ENCODE assay signal across 15 cellular contexts in the genomic region with DNA sequence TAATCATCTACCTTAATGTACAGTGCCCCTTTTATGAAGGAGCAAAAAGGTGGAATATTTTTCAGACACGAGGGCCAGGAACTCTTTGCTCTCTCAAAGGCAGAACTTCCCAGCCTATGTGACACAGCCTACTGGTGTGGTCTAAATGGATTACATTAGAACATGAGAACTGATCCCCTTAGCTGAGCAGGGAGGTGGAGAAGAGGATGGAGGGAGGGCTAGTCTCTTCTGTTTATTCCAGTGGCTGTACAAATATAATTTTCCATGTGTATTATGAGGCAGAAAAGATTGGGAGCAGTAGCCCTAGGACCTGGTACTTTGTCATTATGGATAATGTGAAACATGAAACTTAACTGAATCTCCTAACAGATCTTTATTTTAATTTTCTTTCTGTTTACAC.
DNase-seq lines count a peak whose midpoint lies in the region; ATAC-seq and TF ChIP-seq lines count a peak whose summit lies in the region.
"Had no signal": no experiment of that assay in that cellular context is flagged by ENCODE, and none has a peak within 500 bp of the region (broad histone marks: within the 10 kb centered on the region; RNA-seq: fewer than 3 reads in every experiment).

No MANE protein-coding gene starts in this region.

- no peak for DNase-seq in CD8-positive, alpha-beta T cell
- DNase-seq in HFFc6, result no peak
- DNase-seq in OCI-M1 (lab: John Stamatoyannopoulos, UW), result peak; percentile 38
- DNase-seq in memory B cell (ENCODE audit: low spot score in 2 of 2), result no peak
- DNase-seq in Right ventricle myocardium inferior (ENCODE audit: missing footprints), result no peak
- DNase-seq in natural killer cell, result no peak
- no peak for DNase-seq in GM10248 (ENCODE audit: extremely low spot score)
- DNase-seq: activated B cell treated with CpG ODN at 0.5 μM for 24 hours; activated effector memory CD4-positive, alpha-beta T cell treated with anti-CD3 and anti-CD28 coated beads, Interleukin-2, amount 50 U/mL, for 16 hours; BE2C; DMS79; NCI-H2227 treated with DMSO at 0.1 percent for 48 hours; Peyer's patch; T-helper 1 cell had no signal

- H3K4me3 ChIP-seq in CD8-positive, alpha-beta T cell (ENCODE audit: low read depth, low read length), result no peak overlapping the region
- H3K4me3 ChIP-seq: Peyer's patch had no signal

- no peaks in the 10 kb centered on the region for H3K27me3 Mint-ChIP-seq in CD8-positive, alpha-beta T cell (ENCODE audit: low read depth)
- H3K27me3 Mint-ChIP-seq in HFFc6 (ENCODE audit: insufficient read depth) (no peaks in the 10 kb centered on the region), memory B cell (no peaks in the 10 kb centered on the region), natural killer cell (ENCODE audit: low read depth in 2 of 2) (no peaks in the 10 kb centered on the region)
- H3K27me3 Mint-ChIP-seq: activated B cell treated with CpG ODN at 0.5 μM for 24 hours; natural killer cell treated with Interleukin-12 subunit alpha and Interleukin-12 subunit beta and Interleukin-15 and Interleukin-18, amount 100 ng/mL, for 72 hours had no signal

- no peak for TF ChIP-seq CTCF in CD8-positive, alpha-beta T cell (IDR thresholded peaks at IDR 0.05)
- TF ChIP-seq CTCF in HFFc6 (IDR thresholded peaks at IDR 0.05) (no peak), natural killer cell (IDR thresholded peaks at IDR 0.05) (no peak), GM10248 (IDR thresholded peaks at IDR 0.05; ENCODE audit: control extremely low read depth, extremely low read depth, low read depth, missing control alignments) (no peak)

- ATAC-seq in CD8-positive, alpha-beta T cell, result no peak
- ATAC-seq in memory B cell (ENCODE audit: low read depth) (no peak), Right ventricle myocardium inferior (no peak), natural killer cell (no peak)
- ATAC-seq: natural killer cell treated with Interleukin-12 subunit alpha and Interleukin-12 subunit beta and Interleukin-15 and Interleukin-18, amount 100 ng/mL, for 72 hours had no signal

- POLR2A ChIA-PET in CD8-positive, alpha-beta T cell (lab: Charles Lee), result no interaction called here
- POLR2A ChIA-PET in GM10248 (lab: Yijun Ruan, JAX), result no interaction called here

- no peaks in the 10 kb centered on the region for H3K36me3 ChIP-seq in CD8-positive, alpha-beta T cell (ENCODE audit: insufficient read depth, low read length)
- H3K36me3 ChIP-seq: BE2C, Peyer's patch had no signal

- no peaks in the 10 kb centered on the region for H3K27me3 ChIP-seq in CD8-positive, alpha-beta T cell (ENCODE audit: insufficient read depth, low read length)
- H3K27me3 ChIP-seq: BE2C, Peyer's patch had no signal

- no peak overlapping the region for H3K4me3 Mint-ChIP-seq in CD8-positive, alpha-beta T cell
- H3K4me3 Mint-ChIP-seq in HFFc6 (no peak overlapping the region), memory B cell (no peak overlapping the region), natural killer cell (no peak overlapping the region)
- H3K4me3 Mint-ChIP-seq: activated B cell treated with CpG ODN at 0.5 μM for 24 hours; natural killer cell treated with Interleukin-12 subunit alpha and Interleukin-12 subunit beta and Interleukin-15 and Interleukin-18, amount 100 ng/mL, for 72 hours had no signal

- peaks cover 7% of the 10 kb centered on the region for H3K4me1 ChIP-seq in CD8-positive, alpha-beta T cell (ENCODE audit: insufficient read depth, low read length)
- H3K4me1 ChIP-seq: BE2C, Peyer's patch had no signal

- H3K27ac ChIP-seq in CD8-positive, alpha-beta T cell (ENCODE audit: low read depth, low read length), result no peak overlapping the region
- H3K27ac ChIP-seq: Peyer's patch had no signal

- intact Hi-C loops in CD8-positive, alpha-beta T cell (cut with DNase I, micrococcal nuclease), result no loop called here
- intact Hi-C loops in Right ventricle myocardium inferior (cut with DNase I), result no loop called here
- intact Hi-C loops in natural killer cell (cut with micrococcal nuclease), result no loop called here

- H3K36me3 Mint-ChIP-seq in CD8-positive, alpha-beta T cell, result peaks cover 27% of the 10 kb centered on the region
- H3K36me3 Mint-ChIP-seq in HFFc6 (ENCODE audit: low read depth) (peaks cover 41% of the 10 kb centered on the region), memory B cell (peaks cover 24% of the 10 kb centered on the region), natural killer cell (no peaks in the 10 kb centered on the region)
- H3K36me3 Mint-ChIP-seq: natural killer cell treated with Interleukin-12 subunit alpha and Interleukin-12 subunit beta and Interleukin-15 and Interleukin-18, amount 100 ng/mL, for 72 hours had no signal

- peaks cover 37% of the 10 kb centered on the region for H3K4me1 Mint-ChIP-seq in CD8-positive, alpha-beta T cell (ENCODE audit: low read depth)
- H3K4me1 Mint-ChIP-seq in HFFc6 (ENCODE audit: low read depth), result peaks cover 70% of the 10 kb centered on the region
- peaks cover 42% of the 10 kb centered on the region for H3K4me1 Mint-ChIP-seq in memory B cell
- peaks cover 25 to 42% of the 10 kb centered on the region in 2 donors for H3K4me1 Mint-ChIP-seq in natural killer cell

- H3K9me3 Mint-ChIP-seq in CD8-positive, alpha-beta T cell, result peaks cover 6% of the 10 kb centered on the region
- no peaks in the 10 kb centered on the region for H3K9me3 Mint-ChIP-seq in HFFc6
- peaks cover 3% of the 10 kb centered on the region for H3K9me3 Mint-ChIP-seq in memory B cell
- no peaks in the 10 kb centered on the region for H3K9me3 Mint-ChIP-seq in natural killer cell
- H3K9me3 Mint-ChIP-seq: natural killer cell treated with Interleukin-12 subunit alpha and Interleukin-12 subunit beta and Interleukin-15 and Interleukin-18, amount 100 ng/mL, for 72 hours had no signal

- CTCF ChIA-PET in CD8-positive, alpha-beta T cell (lab: Charles Lee), result no interaction called here
- CTCF ChIA-PET in GM10248 (lab: Yijun Ruan, JAX), result no interaction called here

- H3K27ac Mint-ChIP-seq in CD8-positive, alpha-beta T cell, result peak overlapping the region; percentile 52
- H3K27ac Mint-ChIP-seq in HFFc6 (peak overlapping the region; percentile 75), memory B cell (peak overlapping the region; percentile 56), natural killer cell (peak overlapping the region in 1 of 2 donors; percentile 54)
- H3K27ac Mint-ChIP-seq: activated B cell treated with CpG ODN at 0.5 μM for 24 hours had no signal

- H3K9me3 ChIP-seq in CD8-positive, alpha-beta T cell (ENCODE audit: low read length), result no peaks in the 10 kb centered on the region
- H3K9me3 ChIP-seq: BE2C, Peyer's patch had no signal
